In the genomic region with DNA sequence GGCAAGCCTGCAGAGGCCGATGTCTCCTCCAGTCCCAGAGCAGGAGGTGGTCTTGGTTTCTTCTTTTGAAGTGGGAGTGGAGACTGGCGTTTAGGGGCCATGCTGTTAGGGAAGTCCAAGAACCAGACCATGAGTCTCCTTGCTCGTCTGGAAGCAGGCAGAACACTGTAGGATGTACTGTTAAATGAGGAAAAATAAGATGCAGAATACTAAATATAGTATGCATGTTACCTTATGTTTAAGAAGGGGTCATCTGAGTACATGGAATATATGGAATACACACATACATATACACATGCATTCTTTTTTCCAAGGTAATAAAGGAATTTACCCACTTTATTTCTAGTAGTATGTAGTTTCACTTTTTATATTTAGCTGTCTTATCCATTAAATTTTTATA, we compare ENCODE assay signal across 33 cellular contexts. TPM values are rescaled to one million over a fixed set of nuclear protein-coding genes. Genes with fewer than 3 reads are reported as not detected.
"Had no signal": no experiment of that assay in that cellular context is flagged by ENCODE, and none has a peak within 500 bp of the region (broad histone marks: within the 10 kb centered on the region; RNA-seq: fewer than 3 reads in every experiment).

A gene with protein sequence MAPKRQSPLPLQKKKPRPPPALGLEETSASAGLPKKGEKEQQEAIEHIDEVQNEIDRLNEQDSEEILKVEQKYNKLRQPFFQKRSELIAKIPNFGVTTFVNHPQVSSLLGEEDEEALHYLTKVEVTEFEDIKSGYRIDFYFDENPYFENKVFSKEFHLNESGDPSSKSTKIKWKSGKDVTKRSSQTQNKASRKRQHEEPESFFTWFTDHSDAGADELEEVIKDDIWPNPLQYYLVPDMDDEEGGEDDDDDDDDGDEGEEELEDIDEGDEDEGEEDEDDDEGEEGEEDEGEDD (minus strand): TSS at position 101 of the 400 bp plus-strand sequence. CDS start 0 bp downstream, at position 101.

- H3K4me3 ChIP-seq: adrenal gland, body of pancreas, esophagus squamous epithelium, gastroesophageal sphincter had no signal

- H3K27me3 ChIP-seq: adrenal gland, body of pancreas, esophagus squamous epithelium, gastroesophageal sphincter had no signal

- H3K27me3 Mint-ChIP-seq: activated CD4-positive, alpha-beta memory T cell treated with anti-CD3 and anti-CD28 coated beads for 36 hours; activated CD8-positive, alpha-beta memory T cell treated with anti-CD3 and anti-CD28 coated beads, Interleukin-2, amount 10 ng/mL, durations not matched to agents 7 days and 5 days; activated naive CD4-positive, alpha-beta T cell treated with anti-CD3 and anti-CD28 coated beads, Interleukin-2, amount 50 U/mL, for 24 hours; activated naive CD8-positive, alpha-beta T cell treated with anti-CD3 and anti-CD28 coated beads for 36 hours; activated naive CD8-positive, alpha-beta T cell treated with anti-CD3 and anti-CD28 coated beads, Interleukin-2, amount 50 U/mL, for 24 hours had no signal

- H3K4me1 ChIP-seq: adrenal gland, body of pancreas had no signal

- H3K4me3 Mint-ChIP-seq: activated CD4-positive, alpha-beta memory T cell treated with anti-CD3 and anti-CD28 coated beads for 36 hours; activated CD8-positive, alpha-beta memory T cell treated with anti-CD3 and anti-CD28 coated beads, Interleukin-2, amount 10 ng/mL, durations not matched to agents 7 days and 5 days; activated CD8-positive, alpha-beta T cell treated with anti-CD3 and anti-CD28 coated beads, Interleukin-2, amount 10 ng/mL, durations not matched to agents 7 days and 5 days; activated naive CD4-positive, alpha-beta T cell treated with anti-CD3 and anti-CD28 coated beads for 36 hours; activated naive CD4-positive, alpha-beta T cell treated with anti-CD3 and anti-CD28 coated beads, Interleukin-2, amount 50 U/mL, for 24 hours; activated naive CD8-positive, alpha-beta T cell treated with anti-CD3 and anti-CD28 coated beads for 36 hours; activated naive CD8-positive, alpha-beta T cell treated with anti-CD3 and anti-CD28 coated beads, Interleukin-2, amount 50 U/mL, for 24 hours; activated T-helper 1 cell treated with anti-CD3 and anti-CD28 coated beads, Interleukin-12 subunit alpha, Interleukin-12 subunit beta, Interleukin-2, Interleukin-4 antibody, amounts not matched to agents 30 ng/mL and 10 ng/mL and 1 ng/mL, durations not matched to agents 14 hours and 24 hours and 36 hours; WTC11 had no signal

- H3K36me3 Mint-ChIP-seq: activated CD4-positive, alpha-beta memory T cell treated with anti-CD3 and anti-CD28 coated beads for 36 hours; activated CD8-positive, alpha-beta memory T cell treated with anti-CD3 and anti-CD28 coated beads, Interleukin-2, amount 10 ng/mL, durations not matched to agents 7 days and 5 days; activated naive CD4-positive, alpha-beta T cell treated with anti-CD3 and anti-CD28 coated beads, Interleukin-2, amount 50 U/mL, for 24 hours; activated naive CD8-positive, alpha-beta T cell treated with anti-CD3 and anti-CD28 coated beads for 36 hours; WTC11 had no signal

- H3K27ac Mint-ChIP-seq: activated CD4-positive, alpha-beta memory T cell treated with anti-CD3 and anti-CD28 coated beads for 36 hours; activated CD8-positive, alpha-beta memory T cell treated with anti-CD3 and anti-CD28 coated beads, Interleukin-2, amount 10 ng/mL, durations not matched to agents 7 days and 5 days; activated CD8-positive, alpha-beta T cell treated with anti-CD3 and anti-CD28 coated beads, Interleukin-2, amount 10 ng/mL, durations not matched to agents 7 days and 5 days; activated naive CD4-positive, alpha-beta T cell treated with anti-CD3 and anti-CD28 coated beads for 36 hours; activated naive CD4-positive, alpha-beta T cell treated with anti-CD3 and anti-CD28 coated beads, Interleukin-2, amount 50 U/mL, for 24 hours; activated naive CD8-positive, alpha-beta T cell treated with anti-CD3 and anti-CD28 coated beads for 36 hours; activated naive CD8-positive, alpha-beta T cell treated with anti-CD3 and anti-CD28 coated beads, Interleukin-2, amount 50 U/mL, for 24 hours; activated T-helper 1 cell treated with anti-CD3 and anti-CD28 coated beads, Interleukin-12 subunit alpha, Interleukin-12 subunit beta, Interleukin-2, Interleukin-4 antibody, amounts not matched to agents 30 ng/mL and 10 ng/mL and 1 ng/mL, durations not matched to agents 14 hours and 24 hours and 36 hours; activated T-helper 2 cell treated with anti-CD3 and anti-CD28 coated beads, Interferon-gamma antibody, Interleukin-2, Interleukin-4, amounts not matched to agents 10 μg/mL and 5 μg/mL and 100 μg/mL, durations not matched to agents 14 hours and 24 hours and 36 hours; WTC11 had no signal

- H3K36me3 ChIP-seq: adrenal gland, esophagus squamous epithelium, gastroesophageal sphincter had no signal

- H3K9me3 ChIP-seq: adrenal gland, body of pancreas, esophagus squamous epithelium, gastroesophageal sphincter had no signal

- DNase-seq: activated CD4-positive, alpha-beta memory T cell treated with anti-CD3 and anti-CD28 coated beads for 36 hours; activated CD4-positive, alpha-beta T cell treated with anti-CD3 and anti-CD28 coated beads for 1 hour; activated CD4-positive, alpha-beta T cell treated with anti-CD3 and anti-CD28 coated beads for 48 hours; activated CD8-positive, alpha-beta memory T cell treated with anti-CD3 and anti-CD28 coated beads, Interleukin-2, amount 10 ng/mL, durations not matched to agents 7 days and 5 days; activated CD8-positive, alpha-beta memory T cell treated with anti-CD3 and anti-CD28 coated beads, Interleukin-2, amount 50 U/mL, for 4 hours; activated CD8-positive, alpha-beta T cell treated with anti-CD3 and anti-CD28 coated beads, Interleukin-2, amount 10 ng/mL, durations not matched to agents 7 days and 5 days; activated effector memory CD4-positive, alpha-beta T cell treated with anti-CD3 and anti-CD28 coated beads, Interleukin-2, amount 50 U/mL, for 16 hours; activated naive CD4-positive, alpha-beta T cell treated with anti-CD3 and anti-CD28 coated beads for 36 hours; activated naive CD8-positive, alpha-beta T cell treated with anti-CD3 and anti-CD28 coated beads for 36 hours; activated naive CD8-positive, alpha-beta T cell treated with anti-CD3 and anti-CD28 coated beads, Interleukin-2, amount 50 U/mL, for 24 hours; activated T-cell treated with anti-CD3 and anti-CD28 coated beads, Interleukin-2, amount 50 U/mL, for 1 hour; activated T-cell treated with anti-CD3 and anti-CD28 coated beads, Interleukin-2, amount 50 U/mL, for 48 hours; adrenal gland; amygdala; aorta; body of pancreas; caudate nucleus; cortex of kidney; effector CD8-positive, alpha-beta T cell; esophagus squamous epithelium; foreskin melanocyte; T-helper 2 cell had no signal

- ATAC-seq: activated CD8-positive, alpha-beta memory T cell treated with anti-CD3 and anti-CD28 coated beads, Interleukin-2, amount 10 ng/mL, durations not matched to agents 7 days and 5 days; activated CD8-positive, alpha-beta T cell treated with anti-CD3 and anti-CD28 coated beads, Interleukin-2, amount 10 ng/mL, durations not matched to agents 7 days and 5 days; activated naive CD8-positive, alpha-beta T cell treated with anti-CD3 and anti-CD28 coated beads, Interleukin-2, amount 50 U/mL, for 24 hours; body of pancreas; gastroesophageal sphincter; WTC11 had no signal

- H3K27ac ChIP-seq: adrenal gland, body of pancreas, epithelial cell of prostate, esophagus squamous epithelium, gastroesophageal sphincter, VCaP had no signal

- H3K9me3 Mint-ChIP-seq: activated CD4-positive, alpha-beta memory T cell treated with anti-CD3 and anti-CD28 coated beads for 36 hours; activated naive CD4-positive, alpha-beta T cell treated with anti-CD3 and anti-CD28 coated beads for 36 hours; activated naive CD4-positive, alpha-beta T cell treated with anti-CD3 and anti-CD28 coated beads, Interleukin-2, amount 50 U/mL, for 24 hours; activated naive CD8-positive, alpha-beta T cell treated with anti-CD3 and anti-CD28 coated beads for 36 hours; activated naive CD8-positive, alpha-beta T cell treated with anti-CD3 and anti-CD28 coated beads, Interleukin-2, amount 50 U/mL, for 24 hours; activated T-helper 1 cell treated with anti-CD3 and anti-CD28 coated beads, Interleukin-12 subunit alpha, Interleukin-12 subunit beta, Interleukin-2, Interleukin-4 antibody, amounts not matched to agents 30 ng/mL and 10 ng/mL and 1 ng/mL, durations not matched to agents 14 hours and 24 hours and 36 hours; activated T-helper 2 cell treated with anti-CD3 and anti-CD28 coated beads, Interferon-gamma antibody, Interleukin-2, Interleukin-4, amounts not matched to agents 10 μg/mL and 5 μg/mL and 100 μg/mL, durations not matched to agents 14 hours and 24 hours and 36 hours; WTC11 had no signal

RNA-seq across cellular contexts. Expression of the gene that starts here (rescaled TPM):
- total RNA-seq: activated CD4-positive, alpha-beta memory T cell treated with anti-CD3 and anti-CD28 coated beads for 36 hours; activated CD8-positive, alpha-beta memory T cell treated with anti-CD3 and anti-CD28 coated beads, Interleukin-2, amount 10 ng/mL, durations not matched to agents 7 days and 5 days; activated T-helper 1 cell treated with anti-CD3 and anti-CD28 coated beads, Interleukin-12 subunit alpha, Interleukin-12 subunit beta, Interleukin-2, Interleukin-4 antibody, amounts not matched to agents 30 ng/mL and 10 ng/mL and 1 ng/mL, durations not matched to agents 14 hours and 24 hours and 36 hours; activated T-helper 2 cell treated with anti-CD3 and anti-CD28 coated beads, Interferon-gamma antibody, Interleukin-2, Interleukin-4, amounts not matched to agents 10 μg/mL and 5 μg/mL and 100 μg/mL, durations not matched to agents 14 hours and 24 hours and 36 hours; adrenal gland; aorta; body of pancreas; chondrocyte; endothelial cell of umbilical vein; esophagus squamous epithelium; gastroesophageal sphincter; glomerular endothelial cell; T-helper 1 cell treated with Interleukin-12 subunit alpha and Interleukin-12 subunit beta and Interleukin-4 antibody, amounts not matched to agents 30 ng/mL and 1 ng/mL, for 36 hours; WTC11 had no signal
- polyA plus RNA-seq: adrenal gland, endothelial cell of umbilical vein had no signal
